Comparison of ENCODE assay signal across 21 cellular contexts in genomic region chr12:4584281-4584680, GRCh38.
"Had no signal": no experiment of that assay in that cellular context is flagged by ENCODE, and none has a peak within 500 bp of the region (broad histone marks: within the 10 kb centered on the region; RNA-seq: fewer than 3 reads in every experiment).

No MANE protein-coding gene starts in this region.

- H3K9me3 Mint-ChIP-seq: activated naive CD4-positive, alpha-beta T cell treated with anti-CD3 and anti-CD28 coated beads, Interleukin-2, amount 50 U/mL, for 24 hours; nephron progenitor cell; stimulated activated effector memory CD8-positive, alpha-beta T cell treated with anti-CD3 and anti-CD28 coated beads, Interleukin-12 subunit alpha, Interleukin-12 subunit beta, amount 100 ng/mL, for 72 hours had no signal

- H3K4me1 ChIP-seq: breast epithelium, gastrocnemius medialis, left ventricle myocardium inferior, sigmoid colon, stomach had no signal

- DNase-seq: activated CD4-positive, alpha-beta T cell treated with anti-CD3 and anti-CD28 coated beads, Interleukin-2, amount 50 U/mL, for 1 hour; activated CD4-positive, CD25-positive, alpha-beta regulatory T cell treated with anti-CD3 and anti-CD28 coated beads, Interleukin-2, amount 50 U/mL, for 72 hours; activated CD8-positive, alpha-beta memory T cell treated with anti-CD3 and anti-CD28 coated beads, Interleukin-2, amount 50 U/mL, for 4 hours; activated gamma-delta T cell; activated T-cell treated with anti-CD3 and anti-CD28 coated beads, Interleukin-2, amount 50 U/mL, for 48 hours; gastrocnemius medialis; heart left ventricle; kidney glomerular epithelial cell; left ventricle myocardium inferior; mammary epithelial cell; nephron progenitor cell; nucleus accumbens; sigmoid colon; stimulated activated CD4-positive, alpha-beta T cell treated with anti-CD3 and anti-CD28 coated beads, Interleukin-4, amount 100 ng/mL, for 24 hours; stomach; trophoblast cell had no signal

- H3K27me3 ChIP-seq: breast epithelium, sigmoid colon had no signal

- H3K4me3 ChIP-seq: breast epithelium, coronary artery, gastrocnemius medialis, heart left ventricle, left ventricle myocardium inferior, sigmoid colon, stomach had no signal

- H3K4me1 Mint-ChIP-seq: activated naive CD4-positive, alpha-beta T cell treated with anti-CD3 and anti-CD28 coated beads, Interleukin-2, amount 50 U/mL, for 24 hours; stimulated activated effector memory CD8-positive, alpha-beta T cell treated with anti-CD3 and anti-CD28 coated beads, Interleukin-12 subunit alpha, Interleukin-12 subunit beta, amount 100 ng/mL, for 72 hours had no signal

- H3K27ac Mint-ChIP-seq: activated naive CD4-positive, alpha-beta T cell treated with anti-CD3 and anti-CD28 coated beads, Interleukin-2, amount 50 U/mL, for 24 hours; nephron progenitor cell; stimulated activated effector memory CD8-positive, alpha-beta T cell treated with anti-CD3 and anti-CD28 coated beads, Interleukin-12 subunit alpha, Interleukin-12 subunit beta, amount 100 ng/mL, for 72 hours had no signal

- ATAC-seq: gastrocnemius medialis; heart left ventricle; stimulated activated effector memory CD8-positive, alpha-beta T cell treated with anti-CD3 and anti-CD28 coated beads, Interleukin-12 subunit alpha, Interleukin-12 subunit beta, amount 100 ng/mL, for 72 hours had no signal

- H3K4me3 Mint-ChIP-seq: activated naive CD4-positive, alpha-beta T cell treated with anti-CD3 and anti-CD28 coated beads, Interleukin-2, amount 50 U/mL, for 24 hours; nephron progenitor cell; stimulated activated effector memory CD8-positive, alpha-beta T cell treated with anti-CD3 and anti-CD28 coated beads, Interleukin-12 subunit alpha, Interleukin-12 subunit beta, amount 100 ng/mL, for 72 hours had no signal

- H3K36me3 ChIP-seq: breast epithelium, gastrocnemius medialis, heart left ventricle, left ventricle myocardium inferior, sigmoid colon, stomach had no signal

- H3K27ac ChIP-seq: breast epithelium, coronary artery, gastrocnemius medialis, heart left ventricle, left ventricle myocardium inferior, sigmoid colon, stomach, VCaP had no signal

- H3K36me3 Mint-ChIP-seq: activated naive CD4-positive, alpha-beta T cell treated with anti-CD3 and anti-CD28 coated beads, Interleukin-2, amount 50 U/mL, for 24 hours; stimulated activated effector memory CD8-positive, alpha-beta T cell treated with anti-CD3 and anti-CD28 coated beads, Interleukin-12 subunit alpha, Interleukin-12 subunit beta, amount 100 ng/mL, for 72 hours had no signal

- H3K9me3 ChIP-seq: breast epithelium, gastrocnemius medialis, heart left ventricle, left ventricle myocardium inferior, sigmoid colon, stomach had no signal
